Comparison of ENCODE assay signal across 22 cellular contexts in genomic region chr14:80427101-80427500, GRCh38.
DNase-seq lines count a peak whose midpoint lies in the region; ATAC-seq and TF ChIP-seq lines count a peak whose summit lies in the region.
"Had no signal": no experiment of that assay in that cellular context is flagged by ENCODE, and none has a peak within 500 bp of the region (broad histone marks: within the 10 kb centered on the region; RNA-seq: fewer than 3 reads in every experiment).

No MANE protein-coding gene starts in this region.

- peaks cover 41% of the 10 kb centered on the region for H3K4me1 Mint-ChIP-seq in HFFc6 (ENCODE audit: low read depth)
- no peaks in the 10 kb centered on the region for H3K4me1 Mint-ChIP-seq in T-helper 17 cell
- H3K4me1 Mint-ChIP-seq: central memory CD8-positive, alpha-beta T cell; natural killer cell had no signal

- ATAC-seq in T-helper 17 cell (no peak), HG03025 (IDR thresholded peaks at IDR 0.05; ENCODE audit: low FRiP score, unreplicated experiment) (no peak)
- ATAC-seq: activated CD8-positive, alpha-beta T cell treated with anti-CD3 and anti-CD28 coated beads, Interleukin-2, amount 10 ng/mL, durations not matched to agents 7 days and 5 days; GM12878; left colon; natural killer cell had no signal

- H3K9me3 ChIP-seq in T-helper 17 cell (ENCODE audit: control insufficient read depth, low read length, poor library complexity, severe bottlenecking): no peaks in the 10 kb centered on the region

- DNase-seq in EL (peak; percentile 8), HFFc6 (no peak), astrocyte of the hippocampus (ENCODE audit: low read depth, low spot score) (peak; percentile 21), fibroblast of the aortic adventitia (ENCODE audit: low read depth) (peak; percentile 32), DMS153 (lab: John Stamatoyannopoulos, UW) (no peak), cortex of kidney (lab: John Stamatoyannopoulos, UW) (no peak), T-helper 17 cell (no peak)
- DNase-seq: activated CD4-positive, CD25-positive, alpha-beta regulatory T cell treated with anti-CD3 and anti-CD28 coated beads, Interleukin-2, amount 50 U/mL, for 72 hours; activated CD8-positive, alpha-beta T cell treated with anti-CD3 and anti-CD28 coated beads, Interleukin-2, amount 10 ng/mL, durations not matched to agents 7 days and 5 days; activated gamma-delta T cell treated with Interleukin-2 at 50 U/mL for 16 hours; head of caudate nucleus; left colon; midbrain; natural killer cell; NCI-H1105 treated with DMSO at 0.1 percent for 48 hours; NCI-H2081; NCI-H510A; stimulated activated CD4-positive, alpha-beta T cell treated with anti-CD3 and anti-CD28 coated beads, Interleukin-15, amount 100 ng/mL, for 24 hours; stimulated activated CD8-positive, alpha-beta memory T cell treated with anti-CD3 and anti-CD28 coated beads, Interleukin-4, amount 100 ng/mL, for 48 hours had no signal

- H3K27me3 Mint-ChIP-seq in HFFc6 (ENCODE audit: insufficient read depth): no peaks in the 10 kb centered on the region
- no peaks in the 10 kb centered on the region for H3K27me3 Mint-ChIP-seq in T-helper 17 cell
- H3K27me3 Mint-ChIP-seq: central memory CD8-positive, alpha-beta T cell had no signal

- no peak overlapping the region for H3K4me3 ChIP-seq in fibroblast of the aortic adventitia (ENCODE audit: low read depth, low read length)
- H3K4me3 ChIP-seq: GM12878 had no signal

- H3K27ac Mint-ChIP-seq in HFFc6 (peak overlapping the region; percentile 36), T-helper 17 cell (no peak overlapping the region)
- H3K27ac Mint-ChIP-seq: activated CD8-positive, alpha-beta T cell treated with anti-CD3 and anti-CD28 coated beads, Interleukin-2, amount 10 ng/mL, durations not matched to agents 7 days and 5 days; natural killer cell had no signal

- no peaks in the 10 kb centered on the region for H3K9me3 Mint-ChIP-seq in HFFc6

- TF ChIP-seq CTCF in HFFc6 (IDR thresholded peaks at IDR 0.05): no peak
- TF ChIP-seq CTCF in fibroblast of the aortic adventitia (IDR thresholded peaks at IDR 0.05; ENCODE audit: insufficient read depth, low read length): no peak

- H3K4me3 Mint-ChIP-seq in HFFc6: no peak overlapping the region
- no peak overlapping the region for H3K4me3 Mint-ChIP-seq in T-helper 17 cell
- H3K4me3 Mint-ChIP-seq: activated CD8-positive, alpha-beta T cell treated with anti-CD3 and anti-CD28 coated beads, Interleukin-2, amount 10 ng/mL, durations not matched to agents 7 days and 5 days; central memory CD8-positive, alpha-beta T cell; natural killer cell had no signal

- no peaks in the 10 kb centered on the region for H3K36me3 Mint-ChIP-seq in HFFc6 (ENCODE audit: low read depth)
- H3K36me3 Mint-ChIP-seq in T-helper 17 cell (ENCODE audit: low read depth): no peaks in the 10 kb centered on the region
- H3K36me3 Mint-ChIP-seq: natural killer cell had no signal

Comparison
In these comparisons a context has a peak if more than half of its experiments do, and no peak if none do; other contexts are left out.
1. DNase-seq: peak in EL (single experiment), astrocyte of the hippocampus (single experiment) and fibroblast of the aortic adventitia (single experiment); none in HFFc6 (single experiment), DMS153 (single experiment), cortex of kidney (single experiment) and T-helper 17 cell (0 of 3).